ENCODE assay signal across 8 cellular contexts in the genomic region with DNA sequence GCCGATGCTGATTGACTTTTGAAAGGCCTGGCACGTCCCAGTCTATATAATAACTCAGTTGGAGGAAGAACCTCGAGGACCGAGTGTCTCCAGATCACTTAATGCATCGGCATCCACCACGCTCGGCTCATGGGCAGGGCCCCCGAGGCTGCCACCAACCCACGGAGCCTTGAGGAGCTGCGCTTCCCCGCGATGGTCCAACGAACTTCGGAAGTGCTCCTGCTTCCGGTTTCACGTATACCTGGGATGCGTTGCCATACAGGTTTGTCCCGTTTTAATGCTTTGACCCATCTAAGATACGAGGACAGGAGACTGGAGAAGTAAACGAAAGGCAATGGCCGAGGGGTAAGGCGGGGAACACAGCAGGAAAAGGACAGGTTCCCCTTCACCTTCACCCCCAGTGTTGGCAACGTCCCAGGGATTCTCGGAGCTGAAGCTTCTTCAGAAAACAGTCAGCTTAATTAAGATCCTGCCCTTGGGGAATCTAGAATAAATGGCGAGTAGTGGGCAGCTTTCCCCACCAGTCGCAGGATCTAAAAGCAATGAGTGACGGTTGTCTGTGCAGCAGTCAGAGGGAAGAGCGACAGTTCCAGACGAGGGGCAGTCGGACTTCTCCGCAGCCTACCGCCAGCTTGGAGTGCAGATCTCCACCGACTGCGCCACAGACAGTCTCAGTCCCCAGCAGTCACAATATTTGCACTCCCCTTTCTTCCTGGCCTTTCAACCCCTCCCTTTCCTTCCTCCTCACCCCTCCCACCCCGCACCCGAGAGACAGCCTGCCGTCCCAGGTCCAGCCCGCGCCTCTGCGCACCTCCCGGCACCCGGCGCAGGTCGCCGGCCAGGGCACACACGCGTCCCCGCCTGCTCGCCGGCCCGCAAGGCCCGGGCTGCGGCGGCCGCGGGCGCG. TPM values are rescaled to one million over a fixed set of nuclear protein-coding genes. Genes with fewer than 3 reads are reported as not detected.
DNase-seq lines count a peak whose midpoint lies in the region; ATAC-seq, FAIRE-seq and TF ChIP-seq lines count a peak whose summit lies in the region.

No MANE protein-coding gene starts in this region.

- WGBS in SK-N-SH (ENCODE audit: low lambda C conversion rate) = 6% methylated on average over 58 of the region's 58 CpGs
- WGBS in pancreas, 2 donors = 3 to 4% methylated on average over 48 to 58 of the region's 58 CpGs

- CTCF ChIA-PET in SK-N-SH (lab: Yijun Ruan, JAX) = interaction anchor here (2.9 kb wide), 1 partner anchor 20 kb away, joined by 6 read pairs; no protein-coding TSS in a partner anchor

- H2AFZ ChIP-seq in SK-N-SH (ENCODE audit: low read depth) = peak overlapping the region; percentile 26; the same call in 1 of the 2 replicates

- intact Hi-C loops in pancreas (cut with DNase I) = no loop called here

- POLR2A ChIA-PET in SK-N-SH (lab: Yijun Ruan, JAX) = no interaction called here

- H4K20me1 ChIP-seq in SK-N-SH (ENCODE audit: insufficient read depth) = no peaks in the 10 kb centered on the region

- ATAC-seq in GM21528 (IDR thresholded peaks at IDR 0.05; ENCODE audit: low FRiP score, unreplicated experiment) = peak; percentile 65
- peak; percentile 14 to 62 (median 56) for ATAC-seq in pancreas

- H3K4me3 ChIP-seq in GM08714 (ENCODE audit: low read length) (peak overlapping the region; percentile 56), HUES6 (ENCODE audit: low read depth, low read length) (peak overlapping the region; percentile 72), SK-N-SH (ENCODE audit: low read depth in 2 of 2, low read length in 1 of 2) (peak overlapping the region; percentile 31 to 37; a peak in 3 of 4 replicates), pancreas (peak overlapping the region in 3 of 4 donors; percentile 26 to 59 (median 48))

- H3K4me1 ChIP-seq in HUES6 (ENCODE audit: control insufficient read depth, insufficient read depth, low read length) (peaks cover 55% of the 10 kb centered on the region), SK-N-SH (ENCODE audit: control insufficient read depth in 1 of 2, insufficient read depth in 2 of 2, low read depth in 1 of 2, low read length in 1 of 2) (peaks cover 0 to 5% of the 10 kb centered on the region in 2 experiments; a peak in 1 of 4 replicates), pancreas (peaks cover 0 to 11% (median 0%) of the 10 kb centered on the region in 3 donors)

- H3K4me2 ChIP-seq in SK-N-SH = peak overlapping the region; percentile 42; the same call in 1 of the 2 replicates

- peaks cover 60% of the 10 kb centered on the region for H3K27me3 ChIP-seq in HUES6 (ENCODE audit: control insufficient read depth, insufficient read depth, low read length)
- peaks cover 75% of the 10 kb centered on the region for H3K27me3 ChIP-seq in SK-N-SH (ENCODE audit: insufficient read depth)
- peaks cover 12 to 50% (median 29%) of the 10 kb centered on the region in 4 donors for H3K27me3 ChIP-seq in pancreas

- H3K9me3 ChIP-seq in HUES6 (ENCODE audit: control insufficient read depth, insufficient read depth, low read depth, low read length) (no peaks in the 10 kb centered on the region), SK-N-SH (no peaks in the 10 kb centered on the region), pancreas (no peaks in the 10 kb centered on the region)

- H3F3A ChIP-seq in SK-N-SH (replicated peaks; ENCODE audit: insufficient read depth) = no peaks in the 10 kb centered on the region

- H3K79me2 ChIP-seq in SK-N-SH (ENCODE audit: insufficient read depth) = no peaks in the 10 kb centered on the region

- TF ChIP-seq CTCF in SK-N-SH (IDR thresholded peaks at IDR 0.05) (no peak), pancreas (IDR thresholded peaks at IDR 0.05) (no peak)

- peak overlapping the region; percentile 60 for H3K9ac ChIP-seq in HUES6 (ENCODE audit: low read length)
- H3K9ac ChIP-seq in SK-N-SH = no peak overlapping the region

- no peak for FAIRE-seq in pancreas (lab: Jason Lieb, UNC)

- TF ChIP-seq RAD21 in SK-N-SH (IDR thresholded peaks at IDR 0.05; ENCODE audit: low read length) = no peak

- H3K9me2 ChIP-seq in SK-N-SH = no peaks in the 10 kb centered on the region

- TF ChIP-seq EP300 in SK-N-SH (IDR thresholded peaks at IDR 0.05; ENCODE audit: borderline replicate concordance in 1 of 2, low read depth in 1 of 2, low read length in 1 of 2) = no peak

- no peaks in the 10 kb centered on the region for H3K36me3 ChIP-seq in HUES6 (ENCODE audit: control insufficient read depth, insufficient read depth, low read length)
- no peaks in the 10 kb centered on the region for H3K36me3 ChIP-seq in SK-N-SH (replicated peaks in 1 of 2; ENCODE audit: control insufficient read depth in 1 of 2, insufficient read depth in 2 of 2, low read length in 1 of 2)
- no peaks in the 10 kb centered on the region for H3K36me3 ChIP-seq in pancreas

- H3K27ac ChIP-seq in HUES6 (ENCODE audit: low read depth, low read length) = no peak overlapping the region; the same call in 1 of the 2 replicates
- no peak overlapping the region for H3K27ac ChIP-seq in SK-N-SH (ENCODE audit: low read depth in 2 of 2, low read length in 1 of 2)
- H3K27ac ChIP-seq in epithelial cell of prostate = peak overlapping the region; percentile 56
- no peak overlapping the region for H3K27ac ChIP-seq in pancreas

- DNase-seq in SK-N-SH (no peak), epithelial cell of prostate (ENCODE audit: low read depth, low spot score) (no peak), pancreas (peak in 5 of 6 donors; percentile 15 to 67 (median 42)), superior temporal gyrus (ENCODE audit: extremely low spot score) (no peak), HPDE6-E6E7 (ENCODE audit: extremely low spot score) (no peak)

TF ChIP-seq in SK-N-SH, 30 proteins besides CTCF, POLR2A, EP300 and RAD21:
- TF ChIP-seq SMC3 (IDR thresholded peaks at IDR 0.05; ENCODE audit: low read depth, low read length) = no peak
- peak; percentile 30; the same call in 1 of the 2 replicates for TF ChIP-seq NRF1 (IDR thresholded peaks at IDR 0.05; ENCODE audit: low read depth, low read length)
- TF ChIP-seq EZH2phosphoT487 (IDR thresholded peaks at IDR 0.05; ENCODE audit: borderline replicate concordance, low read depth) = 0 out of 2 replicates have a peak, but pooled peaks have one; percentile 29

RNA-seq across cellular contexts. Expression of a gene that starts 10.7 kb away (rescaled TPM):
- polyA plus RNA-seq in SK-N-SH (2012; rRNA removed) = not detected in 2 replicates
- not detected in 2 replicates for polyA plus RNA-seq in SK-N-SH (2012; cell fraction: cytosol; rRNA removed)
- polyA plus RNA-seq in SK-N-SH (2012; cell fraction: nucleus; rRNA removed) = not detected in 2 replicates
- total RNA-seq in pancreas = not detected
- not detected for polyA plus RNA-seq in pancreas

Comparison
In these comparisons a context has a peak if more than half of its experiments do, and no peak if none do; other contexts are left out.
1. DNase-seq: peak in pancreas (5 of 6); none in SK-N-SH (single experiment), epithelial cell of prostate (single experiment), superior temporal gyrus (single experiment) and HPDE6-E6E7 (single experiment).
2. Peak in every context shown above with its lines, with median percentiles within 50 percentile points of each other: H3K4me3 ChIP-seq.